10 cellular contexts compared by ENCODE assay signal in the genomic region with DNA sequence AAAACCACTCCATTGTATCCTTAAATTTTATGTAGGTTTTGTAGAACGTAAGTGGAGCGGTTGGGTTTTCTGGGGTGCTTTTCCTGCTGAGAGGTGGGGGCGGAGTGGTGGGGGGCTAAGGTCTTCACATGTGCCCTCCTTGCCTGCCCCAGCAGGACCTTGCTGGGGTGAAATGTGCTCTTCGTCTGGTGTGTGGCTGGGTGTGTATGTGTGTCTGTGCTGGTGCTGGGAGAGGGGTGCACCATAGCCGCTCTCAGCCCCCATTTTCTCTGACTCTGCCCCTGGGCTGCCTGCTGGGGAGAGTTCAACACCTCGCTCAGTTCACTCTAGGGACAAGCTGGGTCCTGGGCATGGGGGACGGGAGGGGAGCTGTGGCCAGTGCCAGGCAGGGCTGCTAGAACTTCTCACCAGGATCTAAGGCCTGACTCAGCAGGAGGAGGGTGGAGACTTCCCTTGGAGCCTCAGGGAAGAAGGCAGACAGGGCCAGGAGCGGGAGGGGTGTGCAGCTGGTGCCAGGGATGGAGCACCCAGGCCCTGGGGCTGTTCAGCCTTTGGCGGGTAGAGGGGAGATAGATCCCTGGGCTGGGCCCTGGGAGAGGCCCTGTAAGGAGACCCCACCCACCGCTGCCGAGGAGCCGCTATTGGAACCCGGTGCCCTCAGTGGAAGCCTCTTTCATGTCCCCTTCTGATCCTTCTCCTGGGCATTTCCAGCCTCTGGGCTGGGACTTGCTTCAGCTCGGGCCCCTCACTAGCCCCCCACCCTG. TPM values are rescaled to one million over a fixed set of nuclear protein-coding genes. Genes with fewer than 3 reads are reported as not detected.
DNase-seq lines count a peak whose midpoint lies in the region; ATAC-seq and TF ChIP-seq lines count a peak whose summit lies in the region.
"Had no signal": no experiment of that assay in that cellular context is flagged by ENCODE, and none has a peak within 500 bp of the region (broad histone marks: within the 10 kb centered on the region; RNA-seq: fewer than 3 reads in every experiment).

No MANE protein-coding gene starts in this region.

- H3K27ac ChIP-seq in SK-N-SH (ENCODE audit: low read depth in 2 of 2, low read length in 1 of 2) (no peak overlapping the region), foreskin keratinocyte (no peak overlapping the region), spleen (peak overlapping the region in 6 of 8 donors; percentile 26 to 87 (median 72))

- no peak overlapping the region for H3K9ac ChIP-seq in SK-N-SH

- no peaks in the 10 kb centered on the region for H3K79me2 ChIP-seq in SK-N-SH (ENCODE audit: insufficient read depth)

- no peaks in the 10 kb centered on the region for H3K9me3 Mint-ChIP-seq in T-helper 1 cell treated with Interleukin-12 subunit alpha and Interleukin-12 subunit beta and Interleukin-4 antibody, amounts not matched to agents 30 μg/mL and 1 μg/mL, for 36 hours
- H3K9me3 Mint-ChIP-seq: dendritic cell treated with granulocyte-macrophage colony-stimulating factor and Interleukin-4, amounts not matched to agents 40 ng/mL and 50 ng/mL, for 4 days had no signal

- no peaks in the 10 kb centered on the region for H3K36me3 Mint-ChIP-seq in T-helper 1 cell treated with Interleukin-12 subunit alpha and Interleukin-12 subunit beta and Interleukin-4 antibody, amounts not matched to agents 30 μg/mL and 1 μg/mL, for 36 hours (ENCODE audit: low read depth)

- peaks cover 26% of the 10 kb centered on the region for H3K27me3 ChIP-seq in SK-N-SH (ENCODE audit: insufficient read depth)
- peaks cover 47% of the 10 kb centered on the region for H3K27me3 ChIP-seq in foreskin keratinocyte
- peaks cover 0 to 73% (median 24%) of the 10 kb centered on the region in 7 donors for H3K27me3 ChIP-seq in spleen (replicated peaks in 1 of 7)

- POLR2A ChIA-PET in SK-N-SH (lab: Yijun Ruan, JAX), result no interaction called here

- H3K9me3 ChIP-seq in SK-N-SH (no peaks in the 10 kb centered on the region), spleen (no peaks in the 10 kb centered on the region)

- H3K4me3 Mint-ChIP-seq in T-helper 1 cell treated with Interleukin-12 subunit alpha and Interleukin-12 subunit beta and Interleukin-4 antibody, amounts not matched to agents 30 μg/mL and 1 μg/mL, for 36 hours, result no peak overlapping the region
- H3K4me3 Mint-ChIP-seq: dendritic cell treated with granulocyte-macrophage colony-stimulating factor and Interleukin-4, amounts not matched to agents 40 ng/mL and 50 ng/mL, for 4 days had no signal

- H3K4me3 ChIP-seq in SK-N-SH (ENCODE audit: low read depth in 2 of 2, low read length in 1 of 2), result no peak overlapping the region
- H3K4me3 ChIP-seq in spleen, result peak overlapping the region in 2 of 8 donors; percentile 6 to 73

- no peaks in the 10 kb centered on the region for H4K20me1 ChIP-seq in SK-N-SH (ENCODE audit: insufficient read depth)

- no peaks in the 10 kb centered on the region for H3K9me2 ChIP-seq in SK-N-SH

- TF ChIP-seq RAD21 in SK-N-SH (IDR thresholded peaks at IDR 0.05; ENCODE audit: low read length), result no peak

- peaks cover 10% of the 10 kb centered on the region for H3F3A ChIP-seq in SK-N-SH (replicated peaks; ENCODE audit: insufficient read depth)

- peaks cover 28% of the 10 kb centered on the region for H3K4me1 Mint-ChIP-seq in T-helper 1 cell treated with Interleukin-12 subunit alpha and Interleukin-12 subunit beta and Interleukin-4 antibody, amounts not matched to agents 30 μg/mL and 1 μg/mL, for 36 hours (ENCODE audit: low read depth)

- no peak overlapping the region for H2AFZ ChIP-seq in SK-N-SH (ENCODE audit: low read depth)

- H3K27me3 Mint-ChIP-seq in T-helper 1 cell treated with Interleukin-12 subunit alpha and Interleukin-12 subunit beta and Interleukin-4 antibody, amounts not matched to agents 30 μg/mL and 1 μg/mL, for 36 hours (ENCODE audit: low read depth), result peaks cover 27% of the 10 kb centered on the region

- intact Hi-C loops in spleen (cut with DNase I; ENCODE audit: low total_unique reads), result no loop called here

- TF ChIP-seq EP300 in SK-N-SH (IDR thresholded peaks at IDR 0.05; ENCODE audit: borderline replicate concordance in 1 of 2, low read depth in 1 of 2, low read length in 1 of 2), result no peak

- H3K4me1 ChIP-seq in SK-N-SH (ENCODE audit: control insufficient read depth in 1 of 2, insufficient read depth in 2 of 2, low read depth in 1 of 2, low read length in 1 of 2), result peaks cover 0 to 7% of the 10 kb centered on the region in 2 experiments; a peak in 1 of 4 replicates
- peaks cover 18% of the 10 kb centered on the region for H3K4me1 ChIP-seq in foreskin keratinocyte
- H3K4me1 ChIP-seq in spleen, result peaks cover 13 to 91% (median 50%) of the 10 kb centered on the region in 6 donors

- TF ChIP-seq POLR2A in spleen (IDR thresholded peaks at IDR 0.05), result no peak

- DNase-seq in T-helper 1 cell, result no peak
- no peak for DNase-seq in SK-N-SH
- peak; percentile 35 to 47 for DNase-seq in foreskin keratinocyte
- DNase-seq in spleen, result peak; percentile 74
- DNase-seq in activated naive CD4-positive, alpha-beta T cell treated with anti-CD3 and anti-CD28 coated beads, Interleukin-2, amount 50 U/mL, for 16 hours, result no peak

- WGBS in SK-N-SH (ENCODE audit: low lambda C conversion rate), result 47% methylated on average over 9 of the region's 14 CpGs
- 75 to 84% (median 77%) methylated on average over 9 to 14 of the region's 14 CpGs for WGBS in spleen, 5 donors

- CTCF ChIA-PET in SK-N-SH (lab: Yijun Ruan, JAX), result interaction anchor here (1.5 to 3.5 kb wide), 4 partner anchors 13 to 71 kb away, joined by 3 to 15 read pairs (median 6); a partner anchor contains a TSS

- peak overlapping the region; percentile 20 for H3K27ac Mint-ChIP-seq in T-helper 1 cell treated with Interleukin-12 subunit alpha and Interleukin-12 subunit beta and Interleukin-4 antibody, amounts not matched to agents 30 μg/mL and 1 μg/mL, for 36 hours
- H3K27ac Mint-ChIP-seq: dendritic cell treated with granulocyte-macrophage colony-stimulating factor and Interleukin-4, amounts not matched to agents 40 ng/mL and 50 ng/mL, for 4 days had no signal

- ATAC-seq in foreskin keratinocyte (peak; percentile 85), HG03520 (IDR thresholded peaks at IDR 0.05; ENCODE audit: unreplicated experiment) (no peak), GM21576 (IDR thresholded peaks at IDR 0.05; ENCODE audit: unreplicated experiment) (no peak)

- no peak for TF ChIP-seq CTCF in SK-N-SH (IDR thresholded peaks at IDR 0.05)
- no peak for TF ChIP-seq CTCF in foreskin keratinocyte (conservative IDR thresholded peaks at IDR 0.05)
- TF ChIP-seq CTCF in spleen (IDR thresholded peaks at IDR 0.05 in 8 of 11, conservative IDR thresholded peaks at IDR 0.05 in 3 of 11), result no peak

- H3K36me3 ChIP-seq in SK-N-SH (replicated peaks in 1 of 2; ENCODE audit: control insufficient read depth in 1 of 2, insufficient read depth in 2 of 2, low read length in 1 of 2) (no peaks in the 10 kb centered on the region), spleen (peaks cover 0 to 15% (median 0%) of the 10 kb centered on the region in 6 donors)

- peak overlapping the region; percentile 35; the same call in 1 of the 2 replicates for H3K4me2 ChIP-seq in SK-N-SH

TF ChIP-seq in SK-N-SH, 30 proteins besides CTCF, POLR2A, EP300 and RAD21 (continues in another document):
- TF ChIP-seq FOXJ3 (CRISPR knock-in tag; IDR thresholded peaks at IDR 0.05), result no peak
- no peak for TF ChIP-seq FOSL2 (IDR thresholded peaks at IDR 0.05; ENCODE audit: borderline replicate concordance, low read depth)

RNA-seq across cellular contexts. Expression of a gene that starts 4.8 kb away (rescaled TPM):
- polyA plus RNA-seq in SK-N-SH (2012; rRNA removed) (not detected in 2 replicates), foreskin keratinocyte (0.03 and 0.04 TPM in 2 replicates), spleen (10 to 100 TPM in 2 of 3 donors, 1 to 10 TPM in 1; 7.3 to 25.5 (median 22.3) TPM)
- not detected in 2 replicates for polyA plus RNA-seq in SK-N-SH (2012; cell fraction: cytosol; rRNA removed)
- polyA plus RNA-seq in SK-N-SH (2012; cell fraction: nucleus; rRNA removed), result 0.07 TPM in 1 of 2 replicates, not detected in the other
- total RNA-seq in foreskin keratinocyte (not detected in 2 replicates), spleen (10 to 100 TPM; 12.1 to 63.1 (median 42.0) TPM)
- total RNA-seq: mononuclear cell had no signal

RNA-seq across cellular contexts. Expression of a gene that starts 8.7 kb away (rescaled TPM):
- 0.16 and 0.21 TPM in 2 replicates for polyA plus RNA-seq in SK-N-SH (2012; rRNA removed)
- 0.01 and 0.05 TPM in 2 replicates for polyA plus RNA-seq in SK-N-SH (2012; cell fraction: cytosol; rRNA removed)
- polyA plus RNA-seq in SK-N-SH (2012; cell fraction: nucleus; rRNA removed), result 2.1 and 5.9 TPM in 2 replicates
- 0.18 and 0.34 TPM in 2 replicates for total RNA-seq in foreskin keratinocyte
- 0.10 and 0.11 TPM in 2 replicates for polyA plus RNA-seq in foreskin keratinocyte
- 1 to 10 TPM in 5 of 7 donors, under 1 TPM in 2; 0.85 to 3.4 (median 2.0) TPM for total RNA-seq in spleen
- 1 to 10 TPM; 1.5 to 3.9 (median 1.9) TPM for polyA plus RNA-seq in spleen

RNA-seq across cellular contexts. Expression of a gene that starts 18.3 kb away (rescaled TPM):
- polyA plus RNA-seq in SK-N-SH (2012; rRNA removed) (53.5 and 98.9 TPM in 2 replicates), foreskin keratinocyte (22.9 and 25.9 TPM in 2 replicates), spleen (10 to 100 TPM; 35.9 to 47.5 (median 41.5) TPM)
- polyA plus RNA-seq in SK-N-SH (2012; cell fraction: cytosol; rRNA removed), result 48.6 and 62.9 TPM in 2 replicates
- 179 and 294 TPM in 2 replicates for polyA plus RNA-seq in SK-N-SH (2012; cell fraction: nucleus; rRNA removed)
- total RNA-seq in foreskin keratinocyte (11.0 and 11.4 TPM in 2 replicates), spleen (10 to 100 TPM; 18.6 to 60.8 (median 45.0) TPM)

RNA-seq across cellular contexts. Expression of a gene that starts 34.7 kb away (rescaled TPM):
- polyA plus RNA-seq in SK-N-SH (2012; rRNA removed), result 18.7 and 20.5 TPM in 2 replicates
- 10.0 and 16.3 TPM in 2 replicates for polyA plus RNA-seq in SK-N-SH (2012; cell fraction: cytosol; rRNA removed)
- 15.3 and 16.4 TPM in 2 replicates for polyA plus RNA-seq in SK-N-SH (2012; cell fraction: nucleus; rRNA removed)
- 23.7 and 23.8 TPM in 2 replicates for total RNA-seq in foreskin keratinocyte
- 26.1 and 26.3 TPM in 2 replicates for polyA plus RNA-seq in foreskin keratinocyte
- total RNA-seq in spleen, result 100 to 1,000 TPM in 4 of 7 donors, 10 to 100 TPM in 3; 91.6 to 186 (median 107) TPM
- 100 to 1,000 TPM in 1 of 3 donors, 10 to 100 TPM in 2; 80.4 to 125 (median 82.0) TPM for polyA plus RNA-seq in spleen

RNA-seq across cellular contexts. Expression of a gene that starts 35.2 kb away (rescaled TPM):
- polyA plus RNA-seq in SK-N-SH (2012; rRNA removed), result 1.7 and 1.8 TPM in 2 replicates
- 0.77 and 1.3 TPM in 2 replicates for polyA plus RNA-seq in SK-N-SH (2012; cell fraction: cytosol; rRNA removed)
- 3.2 and 3.8 TPM in 2 replicates for polyA plus RNA-seq in SK-N-SH (2012; cell fraction: nucleus; rRNA removed)
- 0.10 and 0.14 TPM in 2 replicates for total RNA-seq in foreskin keratinocyte
- polyA plus RNA-seq in foreskin keratinocyte, result 0.12 and 0.14 TPM in 2 replicates
- 1 to 10 TPM; 3.7 to 7.9 (median 5.1) TPM for total RNA-seq in spleen
- polyA plus RNA-seq in spleen, result 1 to 10 TPM; 1.9 to 4.9 (median 2.5) TPM

Comparison
In these comparisons a context has a peak if more than half of its experiments do, and no peak if none do; other contexts are left out.
1. DNase-seq: peak in foreskin keratinocyte (2 of 2) and spleen (single experiment); none in T-helper 1 cell (0 of 5), SK-N-SH (single experiment) and activated naive CD4-positive, alpha-beta T cell treated with anti-CD3 and anti-CD28 coated beads, Interleukin-2, amount 50 U/mL, for 16 hours (single experiment).
2. H3K27ac ChIP-seq: peak in spleen (6 of 8); none in SK-N-SH (0 of 2) and foreskin keratinocyte (single experiment).